23 cellular contexts compared by ENCODE assay signal in the genomic region with DNA sequence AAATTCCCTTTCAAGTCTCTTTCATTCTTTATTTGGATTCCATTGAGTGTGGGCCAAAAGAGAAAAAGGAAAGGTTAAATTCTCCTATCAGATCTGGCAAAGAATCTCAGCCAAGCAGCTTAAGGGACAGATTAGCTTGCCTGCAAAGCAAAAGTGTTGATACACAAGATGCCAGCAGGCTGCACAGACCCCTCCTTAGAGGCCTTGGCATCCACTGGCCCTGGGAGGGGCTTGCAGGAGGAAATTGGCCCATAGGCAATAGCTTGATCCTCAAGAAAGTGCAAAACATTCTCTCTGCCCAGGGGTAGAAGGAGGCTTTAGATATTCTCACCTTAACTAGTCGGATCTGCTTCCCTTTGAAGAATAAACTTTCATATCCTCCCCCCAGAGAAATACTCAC.
DNase-seq lines count a peak whose midpoint lies in the region; ATAC-seq, FAIRE-seq and TF ChIP-seq lines count a peak whose summit lies in the region.
"Had no signal": no experiment of that assay in that cellular context is flagged by ENCODE, and none has a peak within 500 bp of the region (broad histone marks: within the 10 kb centered on the region; RNA-seq: fewer than 3 reads in every experiment).

No MANE protein-coding gene starts in this region.

- H4K20me1 ChIP-seq in hepatocyte (ENCODE audit: insufficient read depth, poor library complexity, severe bottlenecking): no peaks in the 10 kb centered on the region
- H4K20me1 ChIP-seq: BLaER1 treated with 17β-estradiol and CSF1 and Interleukin-3, amounts not matched to agents 10 nM and 100 nM had no signal

- no peaks in the 10 kb centered on the region for H3K79me2 ChIP-seq in hepatocyte

- CTCF ChIA-PET in MCF 10A (lab: Yijun Ruan, JAX): interaction anchor here (1.0 kb wide), 1 partner anchor 28 kb away, joined by 3 read pairs; no protein-coding TSS in a partner anchor

- H3K27ac ChIP-seq in breast epithelium (peak overlapping the region; percentile 70 to 82), hepatocyte (peak overlapping the region; percentile 17)
- H3K27ac ChIP-seq: BLaER1 treated with 17β-estradiol and CSF1 and Interleukin-3, amounts not matched to agents 10 nM and 100 nM; GM23248; HL-60; RWPE1 had no signal

- H3K36me3 Mint-ChIP-seq in MCF 10A (ENCODE audit: insufficient read depth, unreplicated experiment): no peaks in the 10 kb centered on the region
- H3K36me3 Mint-ChIP-seq: CD8-positive, alpha-beta memory T cell had no signal

- TF ChIP-seq POLR2A in breast epithelium (IDR thresholded peaks at IDR 0.05): no peak

- WGBS in hepatocyte (ENCODE audit: low lambda C conversion rate, missing lambda C conversion rate): 85% methylated on average over 1 of the region's 1 CpG

- no peak for ATAC-seq in GM21576 (IDR thresholded peaks at IDR 0.05; ENCODE audit: unreplicated experiment)
- ATAC-seq in HG02623 (IDR thresholded peaks at IDR 0.05; ENCODE audit: unreplicated experiment): no peak
- ATAC-seq: GM12878 had no signal

- intact Hi-C loops in breast epithelium (cut with DNase I; ENCODE audit: low total_unique reads) (no loop called here), MCF 10A (cut with micrococcal nuclease) (no loop called here)

- H2AFZ ChIP-seq in hepatocyte: no peak overlapping the region
- H2AFZ ChIP-seq: GM23248 had no signal

- no peaks in the 10 kb centered on the region for H3K9me3 Mint-ChIP-seq in MCF 10A (ENCODE audit: unreplicated experiment)

- BruUV-seq in MCF 10A (replicated peaks; lab: Mats Ljungman, UMichigan): no TSS peak

- H3K4me3 Mint-ChIP-seq in MCF 10A (ENCODE audit: unreplicated experiment): no peak overlapping the region
- H3K4me3 Mint-ChIP-seq: CD8-positive, alpha-beta memory T cell had no signal

- no peak for TF ChIP-seq CTCF in breast epithelium (IDR thresholded peaks at IDR 0.05)
- TF ChIP-seq CTCF in MCF 10A (IDR thresholded peaks at IDR 0.05; ENCODE audit: unreplicated experiment): no peak
- no peak for TF ChIP-seq CTCF in hepatocyte (IDR thresholded peaks at IDR 0.05; ENCODE audit: poor library complexity)

- FAIRE-seq in frontal cortex (lab: Jason Lieb, UNC): no peak
- FAIRE-seq: G401.6, GM12878, GM18507, HTR-8/SVneo had no signal

- no peaks in the 10 kb centered on the region for H3K4me1 Mint-ChIP-seq in MCF 10A (ENCODE audit: insufficient read depth, unreplicated experiment)
- H3K4me1 Mint-ChIP-seq: CD8-positive, alpha-beta memory T cell had no signal

- no peaks in the 10 kb centered on the region for H3K9me3 ChIP-seq in breast epithelium
- H3K9me3 ChIP-seq in hepatocyte (ENCODE audit: low read depth): no peaks in the 10 kb centered on the region
- H3K9me3 ChIP-seq: BLaER1 treated with 17β-estradiol and CSF1 and Interleukin-3, amounts not matched to agents 10 nM and 100 nM had no signal

- H3K4me2 ChIP-seq in hepatocyte: no peak overlapping the region
- H3K4me2 ChIP-seq: BLaER1 treated with 17β-estradiol and CSF1 and Interleukin-3, amounts not matched to agents 10 nM and 100 nM had no signal

- no peaks in the 10 kb centered on the region for H3K9me2 ChIP-seq in hepatocyte (replicated peaks; ENCODE audit: insufficient read depth)

- POLR2A ChIA-PET in MCF 10A (lab: Yijun Ruan, JAX): interaction anchor here (0.7 kb wide), 1 partner anchor 365 kb away, joined by 3 read pairs; no protein-coding TSS in a partner anchor

- H3K27me3 Mint-ChIP-seq in MCF 10A (ENCODE audit: insufficient read depth, unreplicated experiment): no peaks in the 10 kb centered on the region

- H3K36me3 ChIP-seq in breast epithelium (no peaks in the 10 kb centered on the region), hepatocyte (replicated peaks; ENCODE audit: insufficient read depth, low read depth) (no peaks in the 10 kb centered on the region)
- H3K36me3 ChIP-seq: BLaER1 treated with 17β-estradiol and CSF1 and Interleukin-3, amounts not matched to agents 10 nM and 100 nM had no signal

- H3K4me1 ChIP-seq in breast epithelium (peaks cover 0 to 21% of the 10 kb centered on the region in 2 donors), hepatocyte (ENCODE audit: insufficient read depth) (no peaks in the 10 kb centered on the region)
- H3K4me1 ChIP-seq: BLaER1 treated with 17β-estradiol and CSF1 and Interleukin-3, amounts not matched to agents 10 nM and 100 nM had no signal

- H3K4me3 ChIP-seq in breast epithelium: no peak overlapping the region
- no peak overlapping the region for H3K4me3 ChIP-seq in hepatocyte
- H3K4me3 ChIP-seq: BLaER1 treated with 17β-estradiol and CSF1 and Interleukin-3, amounts not matched to agents 10 nM and 100 nM; GM12878; GM23248 had no signal

- H3K27me3 ChIP-seq in breast epithelium (no peaks in the 10 kb centered on the region), hepatocyte (no peaks in the 10 kb centered on the region)
- H3K27me3 ChIP-seq: BLaER1 treated with 17β-estradiol and CSF1 and Interleukin-3, amounts not matched to agents 10 nM and 100 nM had no signal

- DNase-seq in breast epithelium (ENCODE audit: low spot score in 2 of 2): peak in 1 of 2 donors; percentile 35
- DNase-seq in MCF 10A (ENCODE audit: unreplicated experiment): no peak
- peak; percentile 20 for DNase-seq in astrocyte of the hippocampus (ENCODE audit: low read depth, low spot score)
- peak; percentile 13 for DNase-seq in hepatocyte (ENCODE audit: low spot score)
- DNase-seq in ureter (ENCODE audit: low spot score): peak; percentile 53
- DNase-seq in frontal cortex (ENCODE audit: low spot score in 2 of 2): no peak
- DNase-seq: 8988T; CD8-positive, alpha-beta memory T cell; DND-41; GM23248; MV-4-11; NCI-H1417; NCI-H1930; NCI-H69 had no signal

- no peak overlapping the region for H3K27ac Mint-ChIP-seq in MCF 10A (ENCODE audit: low read depth, unreplicated experiment)
- H3K27ac Mint-ChIP-seq: CD8-positive, alpha-beta memory T cell had no signal

Comparison
In these comparisons a context has a peak if more than half of its experiments do, and no peak if none do; other contexts are left out.
1. DNase-seq: peak in astrocyte of the hippocampus (single experiment), hepatocyte (single experiment) and ureter (single experiment); none in MCF 10A (single experiment) and frontal cortex (0 of 2).